In genomic region chr14:99684356-99684952, GRCh38 we compare ENCODE assay signal across 8 cellular contexts. TPM values are rescaled to one million over a fixed set of nuclear protein-coding genes. Genes with fewer than 3 reads are reported as not detected.
DNase-seq lines count a peak whose midpoint lies in the region; ATAC-seq and TF ChIP-seq lines count a peak whose summit lies in the region.

No MANE protein-coding gene starts in this region.

- H3K27me3 Mint-ChIP-seq in CD14-positive monocyte (ENCODE audit: low read depth in 3 of 3), result peaks cover 45 to 61% (median 47%) of the 10 kb centered on the region in 3 donors

- DNase-seq in NCI-H2171 (lab: John Stamatoyannopoulos, UW), result peak; percentile 23
- DNase-seq in fibroblast of villous mesenchyme (ENCODE audit: low read depth), result no peak
- no peak for DNase-seq in spleen
- no peak for DNase-seq in CD14-positive monocyte (ENCODE audit: low spot score)
- DNase-seq in dermis blood vessel endothelial cell, result no peak

- H3K4me3 Mint-ChIP-seq in CD14-positive monocyte, result no peak overlapping the region

- peak overlapping the region in 3 of 8 donors; percentile 48 to 57 (median 54) for H3K27ac ChIP-seq in spleen

- H3K9me3 ChIP-seq in ES-I3 (ENCODE audit: control insufficient read depth, insufficient read depth, low read length), result no peaks in the 10 kb centered on the region
- H3K9me3 ChIP-seq in spleen, result no peaks in the 10 kb centered on the region

- H3K36me3 Mint-ChIP-seq in CD14-positive monocyte, result no peaks in the 10 kb centered on the region

- H3K27me3 ChIP-seq in spleen (replicated peaks in 1 of 7), result peaks cover 0 to 43% (median 0%) of the 10 kb centered on the region in 7 donors

- H3K36me3 ChIP-seq in ES-I3 (ENCODE audit: insufficient read depth, low read length), result no peaks in the 10 kb centered on the region
- H3K36me3 ChIP-seq in spleen, result no peaks in the 10 kb centered on the region

- TF ChIP-seq CTCF in fibroblast of villous mesenchyme (IDR thresholded peaks at IDR 0.05; ENCODE audit: insufficient read depth, low read depth, low read length) (no peak), spleen (IDR thresholded peaks at IDR 0.05 in 8 of 11, conservative IDR thresholded peaks at IDR 0.05 in 3 of 11) (no peak), CD14-positive monocyte (IDR thresholded peaks at IDR 0.05) (no peak)

- TF ChIP-seq POLR2A in spleen (IDR thresholded peaks at IDR 0.05), result no peak

- peak; percentile 30 for ATAC-seq in GM21526 (IDR thresholded peaks at IDR 0.05; ENCODE audit: low FRiP score, unreplicated experiment)
- no peak for ATAC-seq in GM21737 (IDR thresholded peaks at IDR 0.05; ENCODE audit: unreplicated experiment)

- H3K27ac Mint-ChIP-seq in CD14-positive monocyte, result no peak overlapping the region

- peaks cover 19% of the 10 kb centered on the region for H3K4me1 Mint-ChIP-seq in CD14-positive monocyte

- H3K4me3 ChIP-seq in fibroblast of villous mesenchyme (ENCODE audit: low read depth, low read length) (peak overlapping the region; percentile 49), spleen (peak overlapping the region; percentile 49 to 88 (median 72))

- peak overlapping the region; percentile 51; the same call in 1 of the 2 replicates for H3K9ac ChIP-seq in ES-I3 (ENCODE audit: low read depth, low read length)

- 5 to 10% (median 5%) methylated on average over 24 to 51 of the region's 51 CpGs for WGBS in spleen, 5 donors

- H3K9me3 Mint-ChIP-seq in CD14-positive monocyte, result peaks cover 0 to 19% (median 3%) of the 10 kb centered on the region in 7 donors

- H3K4me1 ChIP-seq in ES-I3 (ENCODE audit: insufficient read depth, low read length) (peaks cover 3% of the 10 kb centered on the region; the same call in 1 of the 2 replicates), spleen (peaks cover 4 to 33% (median 18%) of the 10 kb centered on the region in 6 donors)

- intact Hi-C loops in spleen (cut with DNase I; ENCODE audit: low total_unique reads), result no loop called here
- intact Hi-C loops in CD14-positive monocyte (cut with micrococcal nuclease), result loop anchor here (5.0 to 10.0 kb wide), 3 partner anchors 202 to 510 kb away; partner anchors contain the start of genes CCNK (in 1 of the 2) and SETD3 (in 1 of the 2)

RNA-seq across cellular contexts. Expression of gene CYP46A1, which starts 0.4 kb away (rescaled TPM):
- total RNA-seq in fibroblast of villous mesenchyme (under 0.01 TPM in 2 replicates), spleen (under 1 TPM; 0.16 to 0.85 (median 0.40) TPM), dermis blood vessel endothelial cell (under 0.01 and 0.14 TPM in 2 replicates)
- polyA plus RNA-seq in spleen (under 1 TPM; 0.11 to 0.38 (median 0.13) TPM), CD14-positive monocyte (not detected)

RNA-seq across cellular contexts. Expression of gene HHIPL1, which starts 39.5 kb away (rescaled TPM):
- total RNA-seq in fibroblast of villous mesenchyme, result 3.9 TPM in 2 replicates
- 1 to 10 TPM; 1.8 to 4.2 (median 2.8) TPM for total RNA-seq in spleen
- under 1 TPM; 0.43 to 0.67 (median 0.64) TPM for polyA plus RNA-seq in spleen
- not detected for polyA plus RNA-seq in CD14-positive monocyte
- total RNA-seq in dermis blood vessel endothelial cell, result 1.7 and 4.1 TPM in 2 replicates
